8 cellular contexts compared by ENCODE assay signal in genomic region chr22:50474711-50475651, GRCh38. TPM values are rescaled to one million over a fixed set of nuclear protein-coding genes. Genes with fewer than 3 reads are reported as not detected.
DNase-seq lines count a peak whose midpoint lies in the region; ATAC-seq and TF ChIP-seq lines count a peak whose summit lies in the region.

SBF1 (minus strand) TSS chr22:50475035; CDS start chr22:50474840, 195 bp downstream.

- peak within 1 kb of the TSS; percentile 99 for H3K4me3 Mint-ChIP-seq in activated CD8-positive, alpha-beta T cell treated with anti-CD3 and anti-CD28 coated beads for 36 hours

- H3K27ac ChIP-seq in duodenal mucosa (ENCODE audit: low read depth, low read length) = peak within 1 kb of the TSS; percentile 10
- H3K27ac ChIP-seq in right lobe of liver = peak within 1 kb of the TSS in 2 of 3 donors; percentile 44 to 72

- no peaks in the 10 kb centered on the region for H3K9me3 Mint-ChIP-seq in activated CD8-positive, alpha-beta T cell treated with anti-CD3 and anti-CD28 coated beads for 36 hours

- H3K36me3 ChIP-seq in duodenal mucosa (ENCODE audit: control insufficient read depth in 1 of 2, insufficient read depth in 2 of 2, low read length in 2 of 2) (no peaks in the 10 kb centered on the region), right lobe of liver (no peaks in the 10 kb centered on the region)

- intact Hi-C loops in activated CD8-positive, alpha-beta T cell treated with anti-CD3 and anti-CD28 coated beads for 36 hours (cut with micrococcal nuclease) = no loop called here
- intact Hi-C loops in right lobe of liver (cut with DNase I) = no loop called here

- peak within 1 kb of the TSS; percentile 79 to 83 for H3K4me3 ChIP-seq in duodenal mucosa (ENCODE audit: low read depth in 1 of 2, low read length in 2 of 2)
- peak within 1 kb of the TSS; percentile 74 to 76 (median 75) for H3K4me3 ChIP-seq in right lobe of liver

- H3K27ac Mint-ChIP-seq in activated CD8-positive, alpha-beta T cell treated with anti-CD3 and anti-CD28 coated beads for 36 hours = peak within 1 kb of the TSS; percentile 95

- H3K9me3 ChIP-seq in duodenal mucosa (ENCODE audit: control insufficient read depth in 1 of 2, low read length in 2 of 2) = no peaks in the 10 kb centered on the region
- no peaks in the 10 kb centered on the region for H3K9me3 ChIP-seq in right lobe of liver

- H3K27me3 ChIP-seq in duodenal mucosa (ENCODE audit: control insufficient read depth in 1 of 2, insufficient read depth in 2 of 2, low read length in 2 of 2) (peaks cover 0 to 2% of the 10 kb centered on the region in 2 donors), right lobe of liver (no peaks in the 10 kb centered on the region)

- WGBS in right lobe of liver (ENCODE audit: insufficient coverage, low coverage, low lambda C conversion rate, missing lambda C conversion rate) = 0% methylated on average over 19 of the region's 97 CpGs

- H3K4me1 Mint-ChIP-seq in activated CD8-positive, alpha-beta T cell treated with anti-CD3 and anti-CD28 coated beads for 36 hours (ENCODE audit: low read depth) = peaks cover 46% of the 10 kb centered on the region

- H3K36me3 Mint-ChIP-seq in activated CD8-positive, alpha-beta T cell treated with anti-CD3 and anti-CD28 coated beads for 36 hours (ENCODE audit: low read depth) = peaks cover 1% of the 10 kb centered on the region

- CTCF ChIA-PET in activated CD8-positive, alpha-beta T cell treated with anti-CD3 and anti-CD28 coated beads for 36 hours (lab: Charles Lee) = interaction anchor here (0.5 to 3.9 kb wide), 3 partner anchors 51 to 146 kb away, joined by 3 to 15 read pairs (median 13); partner anchors contain the start of gene SCO2

- DNase-seq in AML-193 (lab: John Stamatoyannopoulos, UW) = peak; percentile 68 to 73
- DNase-seq in NCI-H82 (lab: John Stamatoyannopoulos, UW) = peak; percentile 86
- DNase-seq in activated CD8-positive, alpha-beta T cell treated with anti-CD3 and anti-CD28 coated beads for 36 hours = peak; percentile 91
- peak; percentile 95 to 96 (median 96) for DNase-seq in right lobe of liver
- peak; percentile 90 for DNase-seq in stimulated activated CD4-positive, alpha-beta T cell treated with anti-CD3 and anti-CD28 coated beads, Interleukin-4, amount 100 ng/mL, for 1 hour

- H3K4me1 ChIP-seq in duodenal mucosa (ENCODE audit: control insufficient read depth in 1 of 2, insufficient read depth in 2 of 2, low read length in 2 of 2) (peaks cover 41 to 46% of the 10 kb centered on the region in 2 donors), right lobe of liver (peaks cover 0 to 17% (median 4%) of the 10 kb centered on the region in 4 donors)

- no peak for TF ChIP-seq CTCF in activated CD8-positive, alpha-beta T cell treated with anti-CD3 and anti-CD28 coated beads for 36 hours (IDR thresholded peaks at IDR 0.05)
- TF ChIP-seq CTCF in right lobe of liver (IDR thresholded peaks at IDR 0.05) = no peak

- POLR2A ChIA-PET in activated CD8-positive, alpha-beta T cell treated with anti-CD3 and anti-CD28 coated beads for 36 hours (lab: Charles Lee) = interaction anchor here (0.6 to 3.8 kb wide), 3 partner anchors 35 to 77 kb away, joined by 3 to 21 read pairs (median 8); partner anchors contain the start of gene SCO2

- ATAC-seq in HG03457 (IDR thresholded peaks at IDR 0.05; ENCODE audit: unreplicated experiment) (peak; percentile 42), right lobe of liver (peak; percentile 96 to 99 (median 98))
- peak; percentile 76 for ATAC-seq in activated CD8-positive, alpha-beta T cell treated with anti-CD3 and anti-CD28 coated beads for 36 hours

- H3K27me3 Mint-ChIP-seq in activated CD8-positive, alpha-beta T cell treated with anti-CD3 and anti-CD28 coated beads for 36 hours = peaks cover 2% of the 10 kb centered on the region

- H3K9ac ChIP-seq in duodenal mucosa (ENCODE audit: low read depth in 1 of 2, low read length in 2 of 2) = peak within 1 kb of the TSS; percentile 77 to 87

- peak; percentile 72 for TF ChIP-seq POLR2A in GM19099 (IDR thresholded peaks at IDR 0.05; ENCODE audit: extremely low read depth, insufficient read length, low read depth)
- peak; percentile 77 for TF ChIP-seq POLR2A in right lobe of liver (IDR thresholded peaks at IDR 0.05)

RNA-seq across cellular contexts. Expression of gene SBF1, which starts in this region (rescaled TPM):
- total RNA-seq in activated CD8-positive, alpha-beta T cell treated with anti-CD3 and anti-CD28 coated beads for 36 hours = 100 to 1,000 TPM; 120 TPM
- 10 to 100 TPM; 18.3 to 28.9 (median 22.8) TPM for total RNA-seq in right lobe of liver

Comparison
In these comparisons a context has a peak if more than half of its experiments do, and no peak if none do; other contexts are left out.
1. Peak in every context shown above with its lines: DNase-seq, ATAC-seq, H3K4me3 ChIP-seq and H3K27ac ChIP-seq.
2. RNA of gene SBF1 (total RNA-seq): 120 TPM in activated CD8-positive, alpha-beta T cell treated with anti-CD3 and anti-CD28 coated beads for 36 hours; 18.3 to 28.9 TPM in right lobe of liver; every median in the first group is over 4 times any median in the second.
3. ATAC-seq: peak in every context shown above with its lines; median percentile 98 in right lobe of liver; 76 in activated CD8-positive, alpha-beta T cell treated with anti-CD3 and anti-CD28 coated beads for 36 hours; 42 in HG03457.